ENCODE assay signal across 22 cellular contexts in the genomic region with DNA sequence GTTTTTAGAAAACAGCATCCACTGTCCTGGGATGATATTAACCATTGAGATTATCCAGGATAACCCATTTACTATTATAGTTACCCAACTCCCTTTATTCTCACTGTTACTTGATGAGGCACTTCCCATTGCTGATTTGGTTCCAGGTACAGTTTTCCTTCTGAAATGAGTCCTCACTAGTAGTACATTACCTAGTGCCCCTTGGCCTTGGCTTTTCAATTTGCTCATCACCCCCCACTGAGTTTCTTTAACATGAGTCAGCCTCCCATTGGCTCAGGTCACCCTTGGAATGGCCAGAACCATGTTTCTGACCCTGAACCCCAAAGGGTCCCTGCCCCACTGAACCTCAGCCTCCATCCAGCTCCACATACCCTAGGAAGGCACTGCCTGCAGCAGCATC.
"Had no signal": no experiment of that assay in that cellular context is flagged by ENCODE, and none has a peak within 500 bp of the region (broad histone marks: within the 10 kb centered on the region; RNA-seq: fewer than 3 reads in every experiment).

No MANE protein-coding gene starts in this region.

- H2AFZ ChIP-seq: PC-9 had no signal

- H3K4me2 ChIP-seq: SK-N-SH had no signal

- ATAC-seq: activated CD4-positive, alpha-beta T cell treated with anti-CD3 and anti-CD28 coated beads for 36 hours; activated CD8-positive, alpha-beta T cell treated with anti-CD3 and anti-CD28 coated beads, Interleukin-2, amount 10 ng/mL, durations not matched to agents 7 days and 5 days had no signal

- H3K27me3 ChIP-seq: adrenal gland, SJCRH30 had no signal

- H3K9ac ChIP-seq: SK-N-SH had no signal

- H3K9me3 Mint-ChIP-seq: activated naive CD8-positive, alpha-beta T cell treated with anti-CD3 and anti-CD28 coated beads, Interleukin-2, amount 10 ng/mL, durations not matched to agents 7 days and 5 days had no signal

- H3K36me3 ChIP-seq: adrenal gland, SJCRH30 had no signal

- H3K27ac ChIP-seq: adrenal gland, SJCRH30, WERI-Rb-1 had no signal

- H3K4me1 Mint-ChIP-seq: activated CD4-positive, alpha-beta T cell treated with anti-CD3 and anti-CD28 coated beads for 36 hours; activated naive CD8-positive, alpha-beta T cell treated with anti-CD3 and anti-CD28 coated beads, Interleukin-2, amount 10 ng/mL, durations not matched to agents 7 days and 5 days had no signal

- H3K4me3 ChIP-seq: adrenal gland, PC-9, SJCRH30 had no signal

- H3K27me3 Mint-ChIP-seq: activated CD4-positive, alpha-beta T cell treated with anti-CD3 and anti-CD28 coated beads for 36 hours had no signal

- H3K36me3 Mint-ChIP-seq: activated naive CD8-positive, alpha-beta T cell treated with anti-CD3 and anti-CD28 coated beads, Interleukin-2, amount 10 ng/mL, durations not matched to agents 7 days and 5 days had no signal

- H3K4me1 ChIP-seq: adrenal gland had no signal

- DNase-seq: activated CD4-positive, alpha-beta T cell treated with anti-CD3 and anti-CD28 coated beads for 36 hours; activated CD4-positive, alpha-beta T cell treated with anti-CD3 and anti-CD28 coated beads, Interleukin-2, amount 50 U/mL, for 1 hour; activated CD8-positive, alpha-beta memory T cell treated with anti-CD3 and anti-CD28 coated beads, Interleukin-2, amount 50 U/mL, for 48 hours; activated CD8-positive, alpha-beta T cell treated with anti-CD3 and anti-CD28 coated beads, Interleukin-2, amount 10 ng/mL, durations not matched to agents 7 days and 5 days; activated naive CD4-positive, alpha-beta T cell treated with anti-CD3 and anti-CD28 coated beads, Interleukin-2, amount 50 U/mL, for 16 hours; activated naive CD8-positive, alpha-beta T cell treated with anti-CD3 and anti-CD28 coated beads, Interleukin-2, amount 10 ng/mL, durations not matched to agents 7 days and 5 days; activated T-cell treated with anti-CD3 and anti-CD28 coated beads, Interleukin-2, amount 50 U/mL, for 1 hour; adrenal gland; anterior cingulate cortex; caudate nucleus; MM.1S; NCI-H1105 treated with DMSO at 0.1 percent for 48 hours; NCI-H1436 treated with DMSO at 0.1 percent for 48 hours; NCI-H187; NCI-H2081; NCI-H446; NCI-H524; PC-9; SJCRH30; SK-N-SH; T-helper 1 cell; WERI-Rb-1 had no signal

- H3K9me3 ChIP-seq: adrenal gland, SJCRH30, SK-N-SH had no signal

- H3K27ac Mint-ChIP-seq: activated CD4-positive, alpha-beta T cell treated with anti-CD3 and anti-CD28 coated beads for 36 hours; activated CD8-positive, alpha-beta T cell treated with anti-CD3 and anti-CD28 coated beads, Interleukin-2, amount 10 ng/mL, durations not matched to agents 7 days and 5 days; activated naive CD8-positive, alpha-beta T cell treated with anti-CD3 and anti-CD28 coated beads, Interleukin-2, amount 10 ng/mL, durations not matched to agents 7 days and 5 days had no signal

- H3K4me3 Mint-ChIP-seq: activated CD4-positive, alpha-beta T cell treated with anti-CD3 and anti-CD28 coated beads for 36 hours; activated CD8-positive, alpha-beta T cell treated with anti-CD3 and anti-CD28 coated beads, Interleukin-2, amount 10 ng/mL, durations not matched to agents 7 days and 5 days; activated naive CD8-positive, alpha-beta T cell treated with anti-CD3 and anti-CD28 coated beads, Interleukin-2, amount 10 ng/mL, durations not matched to agents 7 days and 5 days had no signal
